ENCODE assay signal across 8 cellular contexts in the genomic region with DNA sequence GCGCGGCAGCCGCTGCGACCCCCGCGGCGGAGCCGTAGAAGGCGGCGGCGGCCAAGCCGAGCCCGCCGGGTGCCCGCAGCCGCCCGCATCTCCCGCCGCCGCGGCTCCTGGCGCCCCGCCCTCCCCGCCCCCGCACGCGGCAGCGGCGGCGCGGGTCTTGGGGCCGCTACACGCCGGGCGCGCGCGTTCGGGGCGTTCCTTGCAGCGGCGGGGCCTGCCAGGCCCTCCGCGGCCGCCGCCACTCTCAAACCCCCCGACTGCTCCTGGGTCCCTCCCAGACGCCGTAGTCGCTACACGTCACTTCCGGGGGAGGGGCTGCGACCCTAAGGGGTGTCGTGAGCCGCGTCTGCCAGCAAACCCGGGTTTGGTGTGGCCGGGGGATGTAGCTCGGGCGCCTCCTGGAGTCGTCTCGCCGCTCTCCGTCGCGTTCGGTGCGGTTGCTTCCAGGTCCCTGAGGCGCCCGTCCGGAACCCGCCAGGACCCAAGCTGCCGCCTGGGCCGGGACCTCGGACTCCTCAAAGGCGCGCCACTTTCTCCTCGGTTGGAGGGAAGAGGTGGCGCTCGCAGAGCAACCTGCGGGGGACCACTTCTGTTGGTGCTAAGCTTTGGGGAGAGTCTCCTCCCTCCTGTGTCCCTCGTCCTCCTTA. TPM values are rescaled to one million over a fixed set of nuclear protein-coding genes. Genes with fewer than 3 reads are reported as not detected.
A peak's percentile ranks its signal among the peaks of the same experiment; 100 is the strongest.
DNase-seq lines count a peak whose midpoint lies in the region; ATAC-seq and TF ChIP-seq lines count a peak whose summit lies in the region.

A gene with protein sequence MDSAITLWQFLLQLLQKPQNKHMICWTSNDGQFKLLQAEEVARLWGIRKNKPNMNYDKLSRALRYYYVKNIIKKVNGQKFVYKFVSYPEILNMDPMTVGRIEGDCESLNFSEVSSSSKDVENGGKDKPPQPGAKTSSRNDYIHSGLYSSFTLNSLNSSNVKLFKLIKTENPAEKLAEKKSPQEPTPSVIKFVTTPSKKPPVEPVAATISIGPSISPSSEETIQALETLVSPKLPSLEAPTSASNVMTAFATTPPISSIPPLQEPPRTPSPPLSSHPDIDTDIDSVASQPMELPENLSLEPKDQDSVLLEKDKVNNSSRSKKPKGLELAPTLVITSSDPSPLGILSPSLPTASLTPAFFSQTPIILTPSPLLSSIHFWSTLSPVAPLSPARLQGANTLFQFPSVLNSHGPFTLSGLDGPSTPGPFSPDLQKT (minus strand): TSS at position 285 of the 647 bp plus-strand sequence. CDS start 8,129 bp downstream, outside the sequence.

- DNase-seq in AG08395 (ENCODE audit: low spot score), result peak; percentile 98
- peak; percentile 96 for DNase-seq in NCI-H2227 treated with DMSO at 0.1 percent for 48 hours (lab: John Stamatoyannopoulos, UW)
- peak; percentile 99 for DNase-seq in WTC11 (ENCODE audit: low spot score)
- DNase-seq in cardiac fibroblast (ENCODE audit: low read depth in 2 of 2), result peak; percentile 97 to 99
- DNase-seq in immature natural killer cell, result peak; percentile 99
- DNase-seq in spleen, result peak; percentile 100

- H3K4me3 Mint-ChIP-seq in WTC11, result peak within 1 kb of the TSS; percentile 96
- peak within 1 kb of the TSS; percentile 88 to 98 (median 94) for H3K4me3 Mint-ChIP-seq in immature natural killer cell

- peak within 1 kb of the TSS; percentile 94 to 99 (median 96) for H3K27ac ChIP-seq in spleen

- H3K9me3 Mint-ChIP-seq in WTC11 (no peaks in the 10 kb centered on the region), immature natural killer cell (no peaks in the 10 kb centered on the region)

- peak; percentile 86 for ATAC-seq in GM18907 (IDR thresholded peaks at IDR 0.05; ENCODE audit: unreplicated experiment)
- ATAC-seq in HG03159 (IDR thresholded peaks at IDR 0.05; ENCODE audit: unreplicated experiment), result peak; percentile 78
- peak; percentile 89 for ATAC-seq in WTC11

- no peaks in the 10 kb centered on the region for H3K36me3 Mint-ChIP-seq in WTC11
- peaks cover 0 to 1% (median 0%) of the 10 kb centered on the region in 3 donors for H3K36me3 Mint-ChIP-seq in immature natural killer cell

- H3K27ac Mint-ChIP-seq in WTC11 (peak within 1 kb of the TSS; percentile 100), immature natural killer cell (peak within 1 kb of the TSS; percentile 95 to 98 (median 98))

- TF ChIP-seq POLR2A in spleen (IDR thresholded peaks at IDR 0.05), result peak; percentile 60 to 90 (median 85)

- TF ChIP-seq CTCF in WTC11 (IDR thresholded peaks at IDR 0.05), result no peak
- TF ChIP-seq CTCF in cardiac fibroblast (IDR thresholded peaks at IDR 0.05; ENCODE audit: low read depth, low read length), result peak; percentile 75
- TF ChIP-seq CTCF in spleen (IDR thresholded peaks at IDR 0.05 in 8 of 11, conservative IDR thresholded peaks at IDR 0.05 in 3 of 11), result peak; percentile 63 to 89 (median 78)

- no peaks in the 10 kb centered on the region for H3K9me3 ChIP-seq in spleen

- CTCF ChIA-PET in WTC11 (lab: Charles Lee), result interaction anchor here (0.6 to 3.1 kb wide), 20 partner anchors 8 to 108 kb away, joined by 3 to 76 read pairs (median 5); a partner anchor contains a TSS

- WGBS in spleen, 5 donors, result 0 to 1% (median 1%) methylated on average over 21 to 82 of the region's 82 CpGs

- no peaks in the 10 kb centered on the region for H3K27me3 ChIP-seq in spleen (replicated peaks in 1 of 7)

- H3K27me3 Mint-ChIP-seq in WTC11 (ENCODE audit: low read depth) (no peaks in the 10 kb centered on the region), immature natural killer cell (ENCODE audit: low read depth in 3 of 3) (peaks cover 2 to 9% (median 7%) of the 10 kb centered on the region in 3 donors)

- POLR2A ChIA-PET in WTC11 (lab: Charles Lee), result interaction anchor here (0.6 to 1.8 kb wide), 10 partner anchors 26 to 130 kb away, joined by 3 to 17 read pairs (median 4); no protein-coding TSS in a partner anchor

- H3K4me3 ChIP-seq in cardiac fibroblast (replicated peaks in 1 of 2; ENCODE audit: low read depth in 2 of 2, low read length in 2 of 2) (peak within 1 kb of the TSS; percentile 74 to 78), spleen (peak within 1 kb of the TSS; percentile 48 to 81 (median 64))

- H3K4me1 ChIP-seq in spleen, result peaks cover 30 to 55% (median 47%) of the 10 kb centered on the region in 6 donors

- peaks cover 0 to 15% (median 0%) of the 10 kb centered on the region in 6 donors for H3K36me3 ChIP-seq in spleen

- H3K4me1 Mint-ChIP-seq in WTC11 (peaks cover 27% of the 10 kb centered on the region), immature natural killer cell (peaks cover 39 to 54% of the 10 kb centered on the region in 2 donors)

- intact Hi-C loops in spleen (cut with DNase I; ENCODE audit: low total_unique reads), result loop anchor here (5.0 kb wide), 2 partner anchors 40 to 105 kb away; no protein-coding TSS in a partner anchor

TF ChIP-seq in WTC11, 78 proteins besides CTCF, POLR2A, EP300 and RAD21 (continues in another document):
- TF ChIP-seq, protein P1, sequence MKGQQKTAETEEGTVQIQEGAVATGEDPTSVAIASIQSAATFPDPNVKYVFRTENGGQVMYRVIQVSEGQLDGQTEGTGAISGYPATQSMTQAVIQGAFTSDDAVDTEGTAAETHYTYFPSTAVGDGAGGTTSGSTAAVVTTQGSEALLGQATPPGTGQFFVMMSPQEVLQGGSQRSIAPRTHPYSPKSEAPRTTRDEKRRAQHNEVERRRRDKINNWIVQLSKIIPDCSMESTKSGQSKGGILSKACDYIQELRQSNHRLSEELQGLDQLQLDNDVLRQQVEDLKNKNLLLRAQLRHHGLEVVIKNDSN (CRISPR knock-in tag; IDR thresholded peaks at IDR 0.05), result 0 out of 2 replicates have a peak, but pooled peaks have one; percentile 30
- TF ChIP-seq, protein P2, sequence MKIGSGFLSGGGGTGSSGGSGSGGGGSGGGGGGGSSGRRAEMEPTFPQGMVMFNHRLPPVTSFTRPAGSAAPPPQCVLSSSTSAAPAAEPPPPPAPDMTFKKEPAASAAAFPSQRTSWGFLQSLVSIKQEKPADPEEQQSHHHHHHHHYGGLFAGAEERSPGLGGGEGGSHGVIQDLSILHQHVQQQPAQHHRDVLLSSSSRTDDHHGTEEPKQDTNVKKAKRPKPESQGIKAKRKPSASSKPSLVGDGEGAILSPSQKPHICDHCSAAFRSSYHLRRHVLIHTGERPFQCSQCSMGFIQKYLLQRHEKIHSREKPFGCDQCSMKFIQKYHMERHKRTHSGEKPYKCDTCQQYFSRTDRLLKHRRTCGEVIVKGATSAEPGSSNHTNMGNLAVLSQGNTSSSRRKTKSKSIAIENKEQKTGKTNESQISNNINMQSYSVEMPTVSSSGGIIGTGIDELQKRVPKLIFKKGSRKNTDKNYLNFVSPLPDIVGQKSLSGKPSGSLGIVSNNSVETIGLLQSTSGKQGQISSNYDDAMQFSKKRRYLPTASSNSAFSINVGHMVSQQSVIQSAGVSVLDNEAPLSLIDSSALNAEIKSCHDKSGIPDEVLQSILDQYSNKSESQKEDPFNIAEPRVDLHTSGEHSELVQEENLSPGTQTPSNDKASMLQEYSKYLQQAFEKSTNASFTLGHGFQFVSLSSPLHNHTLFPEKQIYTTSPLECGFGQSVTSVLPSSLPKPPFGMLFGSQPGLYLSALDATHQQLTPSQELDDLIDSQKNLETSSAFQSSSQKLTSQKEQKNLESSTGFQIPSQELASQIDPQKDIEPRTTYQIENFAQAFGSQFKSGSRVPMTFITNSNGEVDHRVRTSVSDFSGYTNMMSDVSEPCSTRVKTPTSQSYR (CRISPR knock-in tag; IDR thresholded peaks at IDR 0.05), result no peak
- TF ChIP-seq, protein P3, sequence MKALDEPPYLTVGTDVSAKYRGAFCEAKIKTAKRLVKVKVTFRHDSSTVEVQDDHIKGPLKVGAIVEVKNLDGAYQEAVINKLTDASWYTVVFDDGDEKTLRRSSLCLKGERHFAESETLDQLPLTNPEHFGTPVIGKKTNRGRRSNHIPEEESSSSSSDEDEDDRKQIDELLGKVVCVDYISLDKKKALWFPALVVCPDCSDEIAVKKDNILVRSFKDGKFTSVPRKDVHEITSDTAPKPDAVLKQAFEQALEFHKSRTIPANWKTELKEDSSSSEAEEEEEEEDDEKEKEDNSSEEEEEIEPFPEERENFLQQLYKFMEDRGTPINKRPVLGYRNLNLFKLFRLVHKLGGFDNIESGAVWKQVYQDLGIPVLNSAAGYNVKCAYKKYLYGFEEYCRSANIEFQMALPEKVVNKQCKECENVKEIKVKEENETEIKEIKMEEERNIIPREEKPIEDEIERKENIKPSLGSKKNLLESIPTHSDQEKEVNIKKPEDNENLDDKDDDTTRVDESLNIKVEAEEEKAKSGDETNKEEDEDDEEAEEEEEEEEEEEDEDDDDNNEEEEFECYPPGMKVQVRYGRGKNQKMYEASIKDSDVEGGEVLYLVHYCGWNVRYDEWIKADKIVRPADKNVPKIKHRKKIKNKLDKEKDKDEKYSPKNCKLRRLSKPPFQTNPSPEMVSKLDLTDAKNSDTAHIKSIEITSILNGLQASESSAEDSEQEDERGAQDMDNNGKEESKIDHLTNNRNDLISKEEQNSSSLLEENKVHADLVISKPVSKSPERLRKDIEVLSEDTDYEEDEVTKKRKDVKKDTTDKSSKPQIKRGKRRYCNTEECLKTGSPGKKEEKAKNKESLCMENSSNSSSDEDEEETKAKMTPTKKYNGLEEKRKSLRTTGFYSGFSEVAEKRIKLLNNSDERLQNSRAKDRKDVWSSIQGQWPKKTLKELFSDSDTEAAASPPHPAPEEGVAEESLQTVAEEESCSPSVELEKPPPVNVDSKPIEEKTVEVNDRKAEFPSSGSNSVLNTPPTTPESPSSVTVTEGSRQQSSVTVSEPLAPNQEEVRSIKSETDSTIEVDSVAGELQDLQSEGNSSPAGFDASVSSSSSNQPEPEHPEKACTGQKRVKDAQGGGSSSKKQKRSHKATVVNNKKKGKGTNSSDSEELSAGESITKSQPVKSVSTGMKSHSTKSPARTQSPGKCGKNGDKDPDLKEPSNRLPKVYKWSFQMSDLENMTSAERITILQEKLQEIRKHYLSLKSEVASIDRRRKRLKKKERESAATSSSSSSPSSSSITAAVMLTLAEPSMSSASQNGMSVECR (CRISPR knock-in tag; IDR thresholded peaks at IDR 0.05; ENCODE audit: borderline replicate concordance), result peak; percentile 60; the same call in 1 of the 2 replicates
- no peak; the same call in 1 of the 2 replicates for TF ChIP-seq CREB1 (CRISPR knock-in tag; IDR thresholded peaks at IDR 0.05)
- no peak for TF ChIP-seq NFYB (CRISPR knock-in tag; conservative IDR thresholded peaks at IDR 0.05; ENCODE audit: low read depth)

RNA-seq across cellular contexts. Expression of the gene that starts here (rescaled TPM):
- 34.4 to 39.0 TPM (median 37.5 TPM) in 3 replicates for total RNA-seq in WTC11 (2021)
- 1 to 10 TPM; 2.8 to 5.7 (median 3.0) TPM for polyA plus RNA-seq in immature natural killer cell
- 100 to 1,000 TPM in 4 of 7 donors, 10 to 100 TPM in 3; 50.9 to 109 (median 102) TPM for total RNA-seq in spleen
- polyA plus RNA-seq in spleen, result 10 to 100 TPM in 1 of 3 donors, 1 to 10 TPM in 2; 8.5 to 12.5 (median 9.8) TPM

Comparison
In these comparisons a context has a peak if more than half of its experiments do, and no peak if none do; other contexts are left out.
1. Peak in every context shown above with its lines: DNase-seq, ATAC-seq, H3K4me3 ChIP-seq and H3K27ac ChIP-seq.